In the genomic region with DNA sequence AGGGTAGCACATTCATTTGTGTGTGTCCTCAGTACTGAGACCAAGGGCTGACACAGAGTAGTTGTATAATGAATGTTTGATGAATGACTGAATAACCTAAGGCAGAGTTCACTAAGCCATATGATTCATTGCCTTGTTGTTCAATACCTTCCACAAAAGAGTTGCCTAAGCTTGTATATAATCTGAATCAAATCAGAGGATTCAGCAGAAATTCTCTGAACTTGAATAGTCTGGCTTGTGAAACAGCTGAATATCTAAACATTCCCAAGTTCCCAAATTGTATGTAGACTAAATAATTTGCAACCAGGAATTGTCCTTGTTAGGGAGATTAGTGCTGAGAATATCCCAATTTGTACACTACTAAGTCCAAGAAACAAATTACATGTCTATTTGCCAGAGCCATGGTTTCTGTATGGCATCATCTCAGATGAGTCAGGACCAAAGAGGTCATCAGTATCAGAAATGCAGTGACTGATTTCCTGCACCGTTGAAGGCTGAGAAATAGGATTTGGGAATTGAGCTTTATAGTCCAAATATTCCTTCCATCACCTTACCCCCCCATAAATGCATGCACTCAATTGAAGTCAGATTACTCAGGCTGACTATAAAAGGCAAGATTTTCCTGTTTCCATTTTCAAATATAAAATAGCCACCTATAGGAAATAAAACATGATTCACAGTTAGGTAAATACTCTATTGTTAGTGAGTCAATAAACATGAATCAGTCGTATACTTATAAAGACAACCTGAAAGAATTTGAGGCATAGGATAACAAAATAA, we compare ENCODE assay signal across 10 cellular contexts.
DNase-seq lines count a peak whose midpoint lies in the region; ATAC-seq and TF ChIP-seq lines count a peak whose summit lies in the region.
"Had no signal": no experiment of that assay in that cellular context is flagged by ENCODE, and none has a peak within 500 bp of the region (broad histone marks: within the 10 kb centered on the region; RNA-seq: fewer than 3 reads in every experiment).

No MANE protein-coding gene starts in this region.

- H3K36me3 ChIP-seq in SJSA1, result no peaks in the 10 kb centered on the region
- H3K36me3 ChIP-seq: ovary had no signal

- H3K9me3 ChIP-seq in SJSA1 (replicated peaks), result no peaks in the 10 kb centered on the region
- H3K9me3 ChIP-seq: ovary had no signal

- H3K36me3 Mint-ChIP-seq in stimulated activated naive B cell treated with anti-CD40 and anti-IgM and Interleukin-4, amounts not matched to agents 10 μg/mL and 1 μg/mL and 100 μg/mL, for 72 hours, result peaks cover 0 to 3% of the 10 kb centered on the region in 2 donors

- H3K27ac ChIP-seq in 22Rv1, result 0 out of 2 replicates have a peak overlapping the region, but pooled peaks have one; percentile 12
- H3K27ac ChIP-seq in SJSA1, result peak overlapping the region; percentile 26
- peak overlapping the region; percentile 97 for H3K27ac ChIP-seq in foreskin keratinocyte
- H3K27ac ChIP-seq: ovary had no signal

- DNase-seq in ELR (ENCODE audit: low read depth) (peak; percentile 96), SJSA1 (ENCODE audit: low read depth in 1 of 2, low spot score in 2 of 2) (peak in 1 of 2 experiments; percentile 64), foreskin keratinocyte (peak; percentile 97 to 99), AML-193 (lab: John Stamatoyannopoulos, UW) (no peak), NCI-H446 (lab: John Stamatoyannopoulos, UW) (no peak)
- no peak for DNase-seq in stimulated activated naive B cell treated with anti-CD40 and anti-IgM and Interleukin-4, amounts not matched to agents 10 μg/mL and 1 μg/mL and 100 μg/mL, for 72 hours
- DNase-seq: NCI-H524, ovary had no signal

- H3K9me3 Mint-ChIP-seq in stimulated activated naive B cell treated with anti-CD40 and anti-IgM and Interleukin-4, amounts not matched to agents 10 μg/mL and 1 μg/mL and 100 μg/mL, for 72 hours, result peaks cover 7 to 9% of the 10 kb centered on the region in 2 donors

- ATAC-seq in foreskin keratinocyte (peak; percentile 89), HG03045 (IDR thresholded peaks at IDR 0.05; ENCODE audit: unreplicated experiment) (no peak)
- ATAC-seq in stimulated activated naive B cell treated with anti-CD40 and anti-IgM and Interleukin-4, amounts not matched to agents 10 μg/mL and 1 μg/mL and 100 μg/mL, for 72 hours (replicated peaks), result no peak

- H3K27me3 ChIP-seq in SJSA1 (replicated peaks) (no peaks in the 10 kb centered on the region), foreskin keratinocyte (no peaks in the 10 kb centered on the region)
- H3K27me3 ChIP-seq: ovary had no signal

- H3K4me3 Mint-ChIP-seq in stimulated activated naive B cell treated with anti-CD40 and anti-IgM and Interleukin-4, amounts not matched to agents 10 μg/mL and 1 μg/mL and 100 μg/mL, for 72 hours, result no peak overlapping the region

- H3K4me1 ChIP-seq in SJSA1 (replicated peaks), result peaks cover 18% of the 10 kb centered on the region
- H3K4me1 ChIP-seq in foreskin keratinocyte, result peaks cover 24% of the 10 kb centered on the region

- no peak overlapping the region for H3K4me3 ChIP-seq in SJSA1
- H3K4me3 ChIP-seq: ovary had no signal

- TF ChIP-seq CTCF in 22Rv1 (IDR thresholded peaks at IDR 0.05), result no peak
- TF ChIP-seq CTCF in foreskin keratinocyte (conservative IDR thresholded peaks at IDR 0.05), result no peak

- peaks cover 0 to 2% of the 10 kb centered on the region in 2 donors for H3K4me1 Mint-ChIP-seq in stimulated activated naive B cell treated with anti-CD40 and anti-IgM and Interleukin-4, amounts not matched to agents 10 μg/mL and 1 μg/mL and 100 μg/mL, for 72 hours

- H3K27ac Mint-ChIP-seq in stimulated activated naive B cell treated with anti-CD40 and anti-IgM and Interleukin-4, amounts not matched to agents 10 μg/mL and 1 μg/mL and 100 μg/mL, for 72 hours, result no peak overlapping the region

- H3K27me3 Mint-ChIP-seq in stimulated activated naive B cell treated with anti-CD40 and anti-IgM and Interleukin-4, amounts not matched to agents 10 μg/mL and 1 μg/mL and 100 μg/mL, for 72 hours, result peaks cover 0 to 2% of the 10 kb centered on the region in 2 donors

Comparison
In these comparisons a context has a peak if more than half of its experiments do, and no peak if none do; other contexts are left out.
1. H3K27ac ChIP-seq: peak in every context shown above with its lines; median percentile 97 in foreskin keratinocyte; 26 in SJSA1; 12 in 22Rv1.
2. DNase-seq: peak in ELR (single experiment) and foreskin keratinocyte (2 of 2); none in AML-193 (0 of 2), NCI-H446 (0 of 2) and stimulated activated naive B cell treated with anti-CD40 and anti-IgM and Interleukin-4, amounts not matched to agents 10 μg/mL and 1 μg/mL and 100 μg/mL, for 72 hours (single experiment).